ENCODE assay signal across 9 cellular contexts in the genomic region with DNA sequence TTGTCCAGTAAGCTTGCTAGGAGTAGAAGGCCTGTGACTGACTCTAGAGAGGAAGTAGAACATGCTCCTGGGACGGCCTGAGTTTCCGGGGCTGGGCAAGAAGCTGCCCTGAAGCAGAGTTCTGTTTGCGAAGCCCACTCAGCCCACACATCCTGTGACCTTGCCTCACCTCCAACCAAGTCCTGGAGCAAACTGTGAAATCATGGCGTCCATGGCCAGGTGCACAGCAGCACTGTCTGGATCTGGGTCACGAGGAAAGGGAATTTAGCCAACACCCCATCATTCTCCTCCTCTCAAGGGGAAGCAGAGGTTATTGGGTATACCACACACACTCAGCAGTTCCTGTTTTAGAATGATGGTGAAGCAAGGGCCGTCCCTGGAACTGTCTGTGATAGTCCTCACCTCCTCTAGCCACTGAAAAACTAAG.
DNase-seq lines count a peak whose midpoint lies in the region; ATAC-seq and TF ChIP-seq lines count a peak whose summit lies in the region.
"Had no signal": no experiment of that assay in that cellular context is flagged by ENCODE, and none has a peak within 500 bp of the region (broad histone marks: within the 10 kb centered on the region; RNA-seq: fewer than 3 reads in every experiment).

No MANE protein-coding gene starts in this region.

- intact Hi-C loops in mucosa of descending colon (cut with DNase I, micrococcal nuclease), result loop anchor here (5.0 to 10.0 kb wide), 4 partner anchors 64 to 529 kb away; a partner anchor contains a TSS

- TF ChIP-seq CTCF in GM10266 (IDR thresholded peaks at IDR 0.05; ENCODE audit: control insufficient read depth, insufficient read depth, low read depth, missing control alignments) (no peak), mucosa of descending colon (IDR thresholded peaks at IDR 0.05) (no peak)

- peaks cover 11% of the 10 kb centered on the region for H3K4me1 ChIP-seq in mucosa of descending colon (ENCODE audit: low read depth)

- ATAC-seq in HG03175 (IDR thresholded peaks at IDR 0.05; ENCODE audit: unreplicated experiment) (peak; percentile 44), mucosa of descending colon (peak; percentile 39), HG02970 (IDR thresholded peaks at IDR 0.05; ENCODE audit: low FRiP score, unreplicated experiment) (no peak)

- no peaks in the 10 kb centered on the region for H3K36me3 ChIP-seq in mucosa of descending colon (ENCODE audit: low read depth)

- DNase-seq in GM10266 (ENCODE audit: extremely low spot score), result peak; percentile 19
- DNase-seq in activated CD8-positive, alpha-beta memory T cell treated with anti-CD3 and anti-CD28 coated beads for 48 hours (ENCODE audit: low read depth in 2 of 3, low spot score in 2 of 3), result peak in 2 of 3 experiments; percentile 1 to 10
- DNase-seq in mucosa of descending colon, result peak; percentile 40 to 66 (median 53)
- no peak for DNase-seq in cerebellar cortex (ENCODE audit: low spot score)
- DNase-seq in cerebellum (ENCODE audit: low spot score), result no peak
- no peak for DNase-seq in NCI-H128 (lab: John Stamatoyannopoulos, UW; ENCODE audit: unreplicated experiment)
- DNase-seq: NCI-H1436 treated with DMSO at 0.1 percent for 48 hours had no signal

- no peak overlapping the region for H3K4me3 ChIP-seq in mucosa of descending colon

- no peaks in the 10 kb centered on the region for H3K9me3 ChIP-seq in mucosa of descending colon

Comparison
In these comparisons a context has a peak if more than half of its experiments do, and no peak if none do; other contexts are left out.
1. DNase-seq: peak in GM10266 (single experiment), activated CD8-positive, alpha-beta memory T cell treated with anti-CD3 and anti-CD28 coated beads for 48 hours (2 of 3) and mucosa of descending colon (3 of 3); none in cerebellar cortex (single experiment), cerebellum (single experiment) and NCI-H128 (single experiment).